8 cellular contexts compared by ENCODE assay signal in the genomic region with DNA sequence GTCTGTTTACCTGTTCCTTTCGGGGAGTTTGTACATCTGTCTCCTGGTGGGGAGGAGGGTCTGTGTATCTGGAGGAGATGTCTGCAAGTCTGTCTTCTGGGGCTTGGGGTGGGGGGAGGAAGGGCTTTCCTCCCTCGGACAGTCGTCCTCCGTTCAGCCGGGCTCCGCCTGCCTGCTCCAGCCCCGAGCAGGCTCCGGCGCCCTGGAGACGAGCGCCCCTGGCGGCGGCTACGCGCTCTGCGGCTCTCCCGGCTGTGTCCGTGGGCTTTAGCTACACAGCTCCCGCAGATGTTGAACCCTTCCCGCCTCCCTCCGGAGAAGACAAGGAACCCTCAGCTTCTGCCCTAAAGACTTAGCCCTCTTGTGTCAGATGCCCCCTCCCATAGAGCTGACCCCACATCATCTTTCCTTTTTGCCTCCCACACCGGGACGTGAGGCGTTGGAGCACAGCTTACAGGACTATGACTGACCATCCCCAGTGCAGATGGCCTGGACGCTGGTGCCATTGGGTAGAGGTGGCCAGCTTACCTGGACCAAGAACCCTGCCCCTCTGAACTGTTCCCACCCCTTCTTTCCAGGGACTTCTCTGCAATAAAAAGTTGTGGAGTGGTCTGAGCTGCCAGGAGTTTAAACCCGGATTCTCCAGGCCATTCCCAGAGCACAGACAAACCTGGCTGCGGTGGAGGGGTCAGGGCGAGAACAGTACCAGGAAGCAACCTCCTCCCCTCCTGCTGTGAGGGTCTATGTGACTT. TPM values are rescaled to one million over a fixed set of nuclear protein-coding genes. Genes with fewer than 3 reads are reported as not detected.
DNase-seq lines count a peak whose midpoint lies in the region; ATAC-seq, FAIRE-seq and TF ChIP-seq lines count a peak whose summit lies in the region.

No MANE protein-coding gene starts in this region.

- H3K4me1 ChIP-seq in A673 (ENCODE audit: insufficient read depth, low read length, poor library complexity, severe bottlenecking) (peaks cover 17% of the 10 kb centered on the region), HUES48 (ENCODE audit: control insufficient read depth, insufficient read depth, low read length) (peaks cover 3% of the 10 kb centered on the region; the same call in 1 of the 2 replicates)

- POLR2A ChIA-PET in A673 (lab: Charles Lee; ENCODE audit: low non-redundant PET): interaction anchor here (0.6 kb wide), 1 partner anchor 269 kb away, joined by 3 read pairs; no protein-coding TSS in a partner anchor

- TF ChIP-seq CTCF in A673 (conservative IDR thresholded peaks at IDR 0.05; ENCODE audit: low read depth, low read length): peak; percentile 97

- peak; percentile 67 for DNase-seq in A673 (ENCODE audit: low spot score)
- DNase-seq in RPMI8226: peak; percentile 80
- DNase-seq in activated effector memory CD4-positive, alpha-beta T cell treated with Interleukin-2 at 50 U/mL for 16 hours: peak; percentile 59
- peak; percentile 70 to 87 for DNase-seq in frontal cortex (ENCODE audit: low spot score in 2 of 2)
- peak; percentile 8 for DNase-seq in non-pigmented ciliary epithelial cell (ENCODE audit: low read depth)
- DNase-seq in superior temporal gyrus (ENCODE audit: extremely low spot score): peak; percentile 80

- H3K27me3 ChIP-seq in A673 (replicated peaks; ENCODE audit: insufficient read depth, low read depth, low read length, poor library complexity) (no peaks in the 10 kb centered on the region), HUES48 (ENCODE audit: control insufficient read depth, insufficient read depth, low read length) (peaks cover 10% of the 10 kb centered on the region)

- no peak for TF ChIP-seq POLR2A in GM18505 (IDR thresholded peaks at IDR 0.05; ENCODE audit: borderline replicate concordance, extremely low read depth, insufficient read depth, insufficient read length)

- H3K27ac ChIP-seq in A673 (ENCODE audit: low read depth, low read length, poor library complexity, severe bottlenecking): no peak overlapping the region
- H3K27ac ChIP-seq in HUES48 (ENCODE audit: low read depth, low read length): no peak overlapping the region

- H3K36me3 ChIP-seq in A673 (ENCODE audit: insufficient read depth, low read length, poor library complexity, severe bottlenecking) (no peaks in the 10 kb centered on the region), HUES48 (ENCODE audit: control insufficient read depth, insufficient read depth, low read length) (no peaks in the 10 kb centered on the region)

- CTCF ChIA-PET in A673 (lab: Charles Lee): interaction anchor here (0.6 to 1.6 kb wide), 12 partner anchors 9 to 221 kb away, joined by 3 to 7 read pairs (median 4); no protein-coding TSS in a partner anchor

- no peak overlapping the region for H3K9ac ChIP-seq in HUES48 (ENCODE audit: low read depth, low read length)

- H3K4me3 ChIP-seq in A673 (ENCODE audit: low read depth, low read length, poor library complexity, severe bottlenecking): peak overlapping the region; percentile 28
- H3K4me3 ChIP-seq in HUES48 (ENCODE audit: low read depth, low read length): peak overlapping the region; percentile 50

- no peaks in the 10 kb centered on the region for H3K9me3 ChIP-seq in A673 (ENCODE audit: low read depth, low read length, poor library complexity, severe bottlenecking)
- H3K9me3 ChIP-seq in HUES48 (ENCODE audit: control insufficient read depth, insufficient read depth, low read length): no peaks in the 10 kb centered on the region

- FAIRE-seq in frontal cortex (lab: Jason Lieb, UNC): no peak

- no TSS peak for BruUV-seq in A673 (replicated peaks; lab: Mats Ljungman, UMichigan)

- intact Hi-C loops in A673 (cut with micrococcal nuclease; ENCODE audit: unreplicated experiment): no loop called here

- ATAC-seq in GM18505 (IDR thresholded peaks at IDR 0.05; ENCODE audit: unreplicated experiment): peak; percentile 72

RNA-seq across cellular contexts. Expression of a gene that starts 4.7 kb away (rescaled TPM):
- not detected in 2 replicates for total RNA-seq in A673 (2021)
- total RNA-seq in frontal cortex: under 0.01 TPM

RNA-seq across cellular contexts. Expression of a gene that starts 12.2 kb away (rescaled TPM):
- total RNA-seq in A673 (2021) (0.20 and 0.30 TPM in 2 replicates), frontal cortex (not detected)

RNA-seq across cellular contexts. Expression of a gene that starts 42.1 kb away (rescaled TPM):
- not detected in 2 replicates for total RNA-seq in A673 (2021)
- not detected for total RNA-seq in frontal cortex

RNA-seq across cellular contexts. Expression of a gene that starts 46.1 kb away (rescaled TPM):
- total RNA-seq in A673 (2021) (0.79 and 1.0 TPM in 2 replicates), frontal cortex (not detected)

Comparison
In these comparisons a context has a peak if more than half of its experiments do, and no peak if none do; other contexts are left out.
1. DNase-seq: peak in every context shown above with its lines; median percentile 80 in RPMI8226; 80 in superior temporal gyrus; 78 in frontal cortex; 67 in A673; 59 in activated effector memory CD4-positive, alpha-beta T cell treated with Interleukin-2 at 50 U/mL for 16 hours; 8 in non-pigmented ciliary epithelial cell.